ENCODE assay signal across 12 cellular contexts in the genomic region with DNA sequence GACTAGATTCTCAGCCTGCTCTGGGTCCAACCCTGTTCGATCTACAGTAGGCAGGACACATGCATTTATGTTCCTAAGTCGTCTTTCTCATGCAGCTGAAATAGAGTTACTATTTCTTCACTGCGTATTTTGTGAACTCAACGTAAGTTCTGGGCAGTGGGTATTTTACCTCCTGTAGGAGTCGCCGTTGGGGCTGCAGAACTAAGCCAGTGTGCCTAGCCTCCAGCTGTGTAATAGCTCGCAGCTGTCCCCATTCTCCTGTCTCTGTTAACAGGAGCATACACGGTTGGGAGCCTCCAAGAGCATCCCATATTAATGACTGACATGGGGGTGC. TPM values are rescaled to one million over a fixed set of nuclear protein-coding genes. Genes with fewer than 3 reads are reported as not detected.
DNase-seq lines count a peak whose midpoint lies in the region; ATAC-seq and TF ChIP-seq lines count a peak whose summit lies in the region.
"Had no signal": no experiment of that assay in that cellular context is flagged by ENCODE, and none has a peak within 500 bp of the region (broad histone marks: within the 10 kb centered on the region; RNA-seq: fewer than 3 reads in every experiment).

No MANE protein-coding gene starts in this region.

- H3K9me3 ChIP-seq in right atrium auricular region = no peaks in the 10 kb centered on the region

- peaks cover 0 to 17% of the 10 kb centered on the region in 2 donors for H3K4me1 ChIP-seq in right atrium auricular region

- H3K27me3 ChIP-seq in right atrium auricular region = no peaks in the 10 kb centered on the region

- no peaks in the 10 kb centered on the region for H3K36me3 ChIP-seq in right atrium auricular region

- TF ChIP-seq CTCF in right atrium auricular region (IDR thresholded peaks at IDR 0.05) = no peak

- intact Hi-C loops in Right ventricle myocardium inferior (cut with DNase I) = no loop called here

- ATAC-seq in Right ventricle myocardium inferior = peak; percentile 9
- no peak for ATAC-seq in HG02852 (IDR thresholded peaks at IDR 0.05; ENCODE audit: unreplicated experiment)

- DNase-seq in Right ventricle myocardium inferior (ENCODE audit: missing footprints) (no peak), right atrium auricular region (ENCODE audit: low spot score) (no peak), astrocyte of the hippocampus (ENCODE audit: low read depth, low spot score) (peak; percentile 26), iPS-NIHi11 (ENCODE audit: low spot score) (peak; percentile 26), NCI-H82 treated with DMSO at 0.1 percent for 48 hours (lab: John Stamatoyannopoulos, UW; ENCODE audit: unreplicated experiment) (no peak), GM19238 (ENCODE audit: insufficient read length, low spot score) (no peak), erythroblast (lab: John Stamatoyannopoulos, UW) (no peak)
- DNase-seq: effector CD8-positive, alpha-beta T cell; NCI-H1694 treated with DMSO at 0.1 percent for 48 hours; SIG-M5 had no signal

- H3K4me3 ChIP-seq in right atrium auricular region = no peak overlapping the region
- H3K4me3 ChIP-seq: GM12878 had no signal

- H3K27ac ChIP-seq in right atrium auricular region = peak overlapping the region in 1 of 2 donors; percentile 56

- TF ChIP-seq POLR2A in erythroblast (IDR thresholded peaks at IDR 0.05; ENCODE audit: low read length) = no peak

RNA-seq across cellular contexts. Expression of a gene that starts 58.4 kb away (rescaled TPM):
- total RNA-seq in Right ventricle myocardium inferior (1.8 TPM), right atrium auricular region (1 to 10 TPM; 1.6 to 3.5 TPM)
- total RNA-seq: GM12878 had no signal

Comparison
In these comparisons a context has a peak if more than half of its experiments do, and no peak if none do; other contexts are left out.
1. DNase-seq: peak in astrocyte of the hippocampus (single experiment) and iPS-NIHi11 (single experiment); none in Right ventricle myocardium inferior (single experiment), right atrium auricular region (single experiment), NCI-H82 treated with DMSO at 0.1 percent for 48 hours (single experiment), GM19238 (single experiment) and erythroblast (0 of 2).